ENCODE assay signal across 21 cellular contexts in genomic region chr1:31679676-31680230, GRCh38. TPM values are rescaled to one million over a fixed set of nuclear protein-coding genes. Genes with fewer than 3 reads are reported as not detected.
DNase-seq lines count a peak whose midpoint lies in the region; ATAC-seq and TF ChIP-seq lines count a peak whose summit lies in the region.
"Had no signal": no experiment of that assay in that cellular context is flagged by ENCODE, and none has a peak within 500 bp of the region (broad histone marks: within the 10 kb centered on the region; RNA-seq: fewer than 3 reads in every experiment).

No MANE protein-coding gene starts in this region.

- H3K4me1 Mint-ChIP-seq in GM23338, result peaks cover 12% of the 10 kb centered on the region
- no peaks in the 10 kb centered on the region for H3K4me1 Mint-ChIP-seq in WTC11
- peaks cover 19% of the 10 kb centered on the region for H3K4me1 Mint-ChIP-seq in neural progenitor cell

- H3K4me2 ChIP-seq in GM23338 (no peak overlapping the region), OCI-LY7 (ENCODE audit: low read length) (no peak overlapping the region), neural progenitor cell (no peak overlapping the region)

- TF ChIP-seq CTCF in GM23338 (conservative IDR thresholded peaks at IDR 0.05; ENCODE audit: low read depth in 2 of 2) (peak; percentile 17 to 53; a peak in 3 of 4 replicates), OCI-LY7 (conservative IDR thresholded peaks at IDR 0.05; ENCODE audit: low read length) (peak; percentile 39; the same call in 1 of the 2 replicates), WTC11 (IDR thresholded peaks at IDR 0.05) (no peak), neural progenitor cell (IDR thresholded peaks at IDR 0.05) (no peak)

- H2AFZ ChIP-seq in GM23338, result no peak overlapping the region
- no peak overlapping the region for H2AFZ ChIP-seq in OCI-LY7 (ENCODE audit: low read length)
- H2AFZ ChIP-seq in neural progenitor cell (replicated peaks), result no peak overlapping the region
- H2AFZ ChIP-seq: GM23248 had no signal

- H3K27ac ChIP-seq in GM23338 (ENCODE audit: low read depth) (no peak overlapping the region), OCI-LY7 (ENCODE audit: low read depth, low read length, poor library complexity, severe bottlenecking) (no peak overlapping the region), neural progenitor cell (no peak overlapping the region)
- H3K27ac ChIP-seq: GM23248 had no signal

- H3K27me3 ChIP-seq in GM23338 (ENCODE audit: insufficient read depth) (no peaks in the 10 kb centered on the region), neural progenitor cell (no peaks in the 10 kb centered on the region)

- H4K20me1 ChIP-seq in GM23338 (replicated peaks; ENCODE audit: insufficient read depth) (no peaks in the 10 kb centered on the region), OCI-LY7 (ENCODE audit: insufficient read depth, low read length) (no peaks in the 10 kb centered on the region), neural progenitor cell (ENCODE audit: low read depth) (no peaks in the 10 kb centered on the region)

- H3K36me3 ChIP-seq in GM23338 (ENCODE audit: insufficient read depth) (no peaks in the 10 kb centered on the region), OCI-LY7 (ENCODE audit: insufficient read depth, low read length) (no peaks in the 10 kb centered on the region), neural progenitor cell (no peaks in the 10 kb centered on the region)

- no peaks in the 10 kb centered on the region; the same call in 2 of the 3 replicates for H3K36me3 Mint-ChIP-seq in GM23338 (ENCODE audit: low read depth)
- no peaks in the 10 kb centered on the region for H3K36me3 Mint-ChIP-seq in WTC11
- no peaks in the 10 kb centered on the region for H3K36me3 Mint-ChIP-seq in neural progenitor cell

- H3K79me2 ChIP-seq in GM23338 (replicated peaks; ENCODE audit: insufficient read depth), result no peaks in the 10 kb centered on the region
- no peaks in the 10 kb centered on the region for H3K79me2 ChIP-seq in OCI-LY7 (ENCODE audit: insufficient read depth, low read depth, low read length)
- no peaks in the 10 kb centered on the region for H3K79me2 ChIP-seq in neural progenitor cell (ENCODE audit: low read depth)

- H3K9me3 Mint-ChIP-seq in GM23338 (no peaks in the 10 kb centered on the region), WTC11 (no peaks in the 10 kb centered on the region), neural progenitor cell (no peaks in the 10 kb centered on the region)

- peak; percentile 16 for DNase-seq in GM23338 (ENCODE audit: low spot score)
- no peak for DNase-seq in OCI-LY7 (ENCODE audit: low spot score)
- no peak for DNase-seq in WTC11 (ENCODE audit: low spot score)
- DNase-seq in neural progenitor cell (ENCODE audit: low spot score), result no peak
- no peak for DNase-seq in NAMALWA (ENCODE audit: low spot score)
- no peak for DNase-seq in NCI-H1092 (lab: John Stamatoyannopoulos, UW)
- DNase-seq: Calu3; DMS153; DND-41; GM23248; Karpas-422; NCI-H1105; NCI-H1436 treated with DMSO at 0.1 percent for 48 hours; NCI-H187 treated with DMSO at 0.1 percent for 48 hours; NCI-H2107; NCI-H774; NK-92 treated with Interleukin-12 subunit alpha and Interleukin-12 subunit beta, amount 100 ng/mL, for 24 hours had no signal

- H3K27me3 Mint-ChIP-seq in GM23338 (ENCODE audit: insufficient read depth, low read depth, poor library complexity) (peaks cover 3% of the 10 kb centered on the region), WTC11 (ENCODE audit: low read depth) (no peaks in the 10 kb centered on the region; the same call in 1 of the 2 replicates), neural progenitor cell (ENCODE audit: insufficient read depth, low read depth) (peaks cover 13% of the 10 kb centered on the region)

- intact Hi-C loops in OCI-LY7 (cut with micrococcal nuclease; ENCODE audit: unreplicated experiment), result no loop called here

- POLR2A ChIA-PET in OCI-LY7 (lab: Charles Lee) (no interaction called here), WTC11 (lab: Charles Lee) (no interaction called here)

- H3F3A ChIP-seq in GM23338 (replicated peaks; ENCODE audit: low read depth) (no peaks in the 10 kb centered on the region), neural progenitor cell (ENCODE audit: low read depth) (no peaks in the 10 kb centered on the region)

- CTCF ChIA-PET in OCI-LY7 (lab: Charles Lee; ENCODE audit: unreplicated experiment) (no interaction called here), WTC11 (lab: Charles Lee) (interaction anchor here (0.8 to 4.4 kb wide), 15 partner anchors 9 to 109 kb away, joined by 3 to 22 read pairs (median 5); partner anchors contain the start of genes COL16A1 and PEF1)

- ATAC-seq in GM23338 (peak; percentile 31), WTC11 (peak; percentile 37), HG02678 (IDR thresholded peaks at IDR 0.05; ENCODE audit: unreplicated experiment) (no peak)
- ATAC-seq: HCT116, Panc1, SK-N-SH treated with all-trans-retinoic acid at 6 μM for 48 hours had no signal

- no peaks in the 10 kb centered on the region for H3K9me3 ChIP-seq in OCI-LY7 (ENCODE audit: low read length)
- H3K9me3 ChIP-seq in neural progenitor cell (ENCODE audit: low read depth), result no peaks in the 10 kb centered on the region

- H3K4me1 ChIP-seq in GM23338 (ENCODE audit: insufficient read depth) (0 out of 2 replicates have a peak, but pooled peaks cover 3% of the 10 kb centered on the region), OCI-LY7 (ENCODE audit: insufficient read depth, low read length, poor library complexity, severe bottlenecking) (no peaks in the 10 kb centered on the region), neural progenitor cell (no peaks in the 10 kb centered on the region)

- H3K27ac Mint-ChIP-seq in GM23338 (no peak overlapping the region), WTC11 (no peak overlapping the region), neural progenitor cell (peak overlapping the region; percentile 39)

- H3K4me3 Mint-ChIP-seq in GM23338 (no peak overlapping the region), WTC11 (no peak overlapping the region), neural progenitor cell (no peak overlapping the region)

- H3K9me2 ChIP-seq in GM23338 (ENCODE audit: insufficient read depth), result no peaks in the 10 kb centered on the region
- H3K9me2 ChIP-seq in OCI-LY7 (ENCODE audit: insufficient read depth, low read length), result no peaks in the 10 kb centered on the region

- no TSS peak for BruUV-seq in OCI-LY7 (replicated peaks; lab: Mats Ljungman, UMichigan)

- H3K9ac ChIP-seq in neural progenitor cell, result no peak overlapping the region
- H3K9ac ChIP-seq: GM23248 had no signal

- H3K4me3 ChIP-seq in GM23338 (no peak overlapping the region), OCI-LY7 (ENCODE audit: low read depth, low read length, poor library complexity, severe bottlenecking) (no peak overlapping the region), neural progenitor cell (no peak overlapping the region)
- H3K4me3 ChIP-seq: GM23248 had no signal

TF ChIP-seq in WTC11, 78 proteins besides CTCF, POLR2A, EP300 and RAD21:
- no peak for TF ChIP-seq FOXJ3 (CRISPR knock-in tag; IDR thresholded peaks at IDR 0.05; ENCODE audit: borderline replicate concordance)
- TF ChIP-seq ZNF425 (CRISPR knock-in tag; conservative IDR thresholded peaks at IDR 0.05), result no peak
- TF ChIP-seq SMAD4 (CRISPR knock-in tag; IDR thresholded peaks at IDR 0.05), result no peak
- TF ChIP-seq FOXP1 (CRISPR knock-in tag; IDR thresholded peaks at IDR 0.05; ENCODE audit: borderline replicate concordance), result no peak
- TF ChIP-seq IRF1 (CRISPR knock-in tag; IDR thresholded peaks at IDR 0.05), result no peak

RNA-seq across cellular contexts. Expression of gene COL16A1, which starts 24.1 kb away (rescaled TPM):
- 13.2 and 15.7 TPM in 2 replicates for total RNA-seq in GM23338 (2014; rRNA removed; shearing (Covaris generic))
- 3.4 and 4.2 TPM in 2 replicates for polyA plus RNA-seq in GM23338 (2016; fragmentation: Nextera tagmentation; extraction: Ambion mirVana)
- total RNA-seq in OCI-LY7 (2014; rRNA removed; shearing (Covaris generic)), result not detected in 2 replicates
- not detected in 2 replicates for total RNA-seq in OCI-LY7 (2022)
- 8.8 to 11.0 TPM (median 9.6 TPM) in 3 replicates for total RNA-seq in WTC11 (2021)
- 0.22 and 7.0 TPM in 2 replicates for total RNA-seq in neural progenitor cell (ENCODE audit: low replicate concordance)

RNA-seq across cellular contexts. Expression of gene PEF1, which starts 35.1 kb away (rescaled TPM):
- 60.5 and 68.5 TPM in 2 replicates for total RNA-seq in GM23338 (2014; rRNA removed; shearing (Covaris generic))
- 22.0 and 22.3 TPM in 2 replicates for polyA plus RNA-seq in GM23338 (2016; fragmentation: Nextera tagmentation; extraction: Ambion mirVana)
- total RNA-seq in OCI-LY7 (2014; rRNA removed; shearing (Covaris generic)), result 67.7 and 89.7 TPM in 2 replicates
- total RNA-seq in OCI-LY7 (2022), result 54.6 and 56.1 TPM in 2 replicates
- 33.7 to 37.0 TPM (median 35.5 TPM) in 3 replicates for total RNA-seq in WTC11 (2021)
- 30.7 and 47.7 TPM in 2 replicates for total RNA-seq in neural progenitor cell (ENCODE audit: low replicate concordance)

Comparison
In these comparisons a context has a peak if more than half of its experiments do, and no peak if none do; other contexts are left out.
1. CTCF ChIP-seq: peak in GM23338 (2 of 2) and OCI-LY7 (single experiment); none in WTC11 (single experiment) and neural progenitor cell (single experiment).